Comparison of ENCODE assay signal across 16 cellular contexts in the genomic region with DNA sequence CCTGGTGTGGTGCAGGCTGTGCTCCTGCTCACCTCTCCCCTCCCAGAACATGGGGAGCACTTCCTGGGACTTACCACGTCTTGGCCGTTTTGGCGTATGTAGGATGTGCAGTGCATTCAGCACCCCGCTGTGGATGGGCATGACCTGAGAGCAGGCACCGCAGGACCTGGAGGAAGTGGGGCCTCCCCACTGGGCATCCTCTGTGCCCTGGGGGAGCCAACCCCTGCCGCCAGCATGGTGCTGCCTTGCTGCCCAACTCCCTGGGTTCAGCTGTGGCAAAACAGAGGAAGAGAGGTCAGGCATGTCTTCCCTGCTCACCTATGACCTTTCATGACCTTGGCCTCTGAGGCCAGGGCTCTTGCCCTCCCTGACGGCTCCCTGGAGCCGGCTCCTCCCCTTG.
DNase-seq lines count a peak whose midpoint lies in the region; ATAC-seq, FAIRE-seq and TF ChIP-seq lines count a peak whose summit lies in the region.
"Had no signal": no experiment of that assay in that cellular context is flagged by ENCODE, and none has a peak within 500 bp of the region (broad histone marks: within the 10 kb centered on the region; RNA-seq: fewer than 3 reads in every experiment).

No MANE protein-coding gene starts in this region.

- peak overlapping the region; percentile 1 for H3K27ac Mint-ChIP-seq in chondrocyte (ENCODE audit: unreplicated experiment)
- H3K27ac Mint-ChIP-seq in stimulated activated naive B cell treated with anti-CD40 and anti-IgM and Interleukin-4, amounts not matched to agents 10 μg/mL and 1 μg/mL and 100 μg/mL, for 72 hours = peak overlapping the region; percentile 37
- H3K27ac Mint-ChIP-seq in HFFc6 = no peak overlapping the region

- peaks cover 17% of the 10 kb centered on the region for H3K4me1 Mint-ChIP-seq in chondrocyte (ENCODE audit: low read depth)
- H3K4me1 Mint-ChIP-seq in stimulated activated naive B cell treated with anti-CD40 and anti-IgM and Interleukin-4, amounts not matched to agents 10 μg/mL and 1 μg/mL and 100 μg/mL, for 72 hours = peaks cover 25 to 51% of the 10 kb centered on the region in 2 donors
- H3K4me1 Mint-ChIP-seq in HFFc6 (ENCODE audit: low read depth) = peaks cover 9% of the 10 kb centered on the region

- FAIRE-seq in GM12891 (lab: Jason Lieb, UNC) = peak; percentile 52
- FAIRE-seq: A549 had no signal

- no peaks in the 10 kb centered on the region for H3K9me3 ChIP-seq in neuronal stem cell (replicated peaks in 1 of 2; ENCODE audit: control insufficient read depth in 2 of 2, insufficient read depth in 1 of 2, low read depth in 1 of 2, low read length in 2 of 2)
- H3K9me3 ChIP-seq: A549, SJSA1 had no signal

- no peak overlapping the region for H2BK12ac ChIP-seq in neuronal stem cell (ENCODE audit: low read length)

- H3K9ac ChIP-seq in neuronal stem cell (ENCODE audit: low read depth, low read length, poor library complexity) = peak overlapping the region; percentile 5

- peak overlapping the region; percentile 70 for H3K23ac ChIP-seq in neuronal stem cell (ENCODE audit: low read depth, low read length, poor library complexity)

- H3K4me1 ChIP-seq in neuronal stem cell (ENCODE audit: control insufficient read depth in 2 of 2, insufficient read depth in 1 of 2, low read depth in 1 of 2, low read length in 2 of 2) = peaks cover 13 to 22% of the 10 kb centered on the region in 2 donors

- no peak for ATAC-seq in stimulated activated naive B cell treated with anti-CD40 and anti-IgM and Interleukin-4, amounts not matched to agents 10 μg/mL and 1 μg/mL and 100 μg/mL, for 72 hours (replicated peaks)
- no peak for ATAC-seq in GM21737 (IDR thresholded peaks at IDR 0.05; ENCODE audit: unreplicated experiment)
- no peak for ATAC-seq in HG03135 (IDR thresholded peaks at IDR 0.05; ENCODE audit: unreplicated experiment)
- ATAC-seq: A549, PC-3 had no signal

- H3K14ac ChIP-seq in neuronal stem cell (ENCODE audit: low read length) = peak overlapping the region; percentile 4

- H2AFZ ChIP-seq in neuronal stem cell (ENCODE audit: low read length) = no peak overlapping the region

- no peaks in the 10 kb centered on the region for H3K79me1 ChIP-seq in neuronal stem cell (ENCODE audit: low read depth, low read length)

- H3K18ac ChIP-seq in neuronal stem cell (ENCODE audit: low read length) = no peak overlapping the region

- TF ChIP-seq CTCF in chondrocyte (IDR thresholded peaks at IDR 0.05) = no peak
- TF ChIP-seq CTCF in HFFc6 (IDR thresholded peaks at IDR 0.05) = no peak

- H2BK5ac ChIP-seq in neuronal stem cell (ENCODE audit: low read length) = no peak overlapping the region

- DNase-seq in GM12891 (ENCODE audit: insufficient read length, low spot score) (no peak), chondrocyte (ENCODE audit: low spot score) (no peak), neuronal stem cell (ENCODE audit: low spot score) (no peak), HFFc6 (no peak), cerebellum (ENCODE audit: low spot score) (no peak)
- DNase-seq in stimulated activated naive B cell treated with anti-CD40 and anti-IgM and Interleukin-4, amounts not matched to agents 10 μg/mL and 1 μg/mL and 100 μg/mL, for 72 hours = no peak
- DNase-seq: DMS153, NCI-H187 treated with DMSO at 0.1 percent for 48 hours, NCI-H446, NCI-H748 treated with DMSO at 0.1 percent for 48 hours, PC-3 had no signal

- H3K9me3 Mint-ChIP-seq in chondrocyte (ENCODE audit: low read depth) (no peaks in the 10 kb centered on the region), HFFc6 (no peaks in the 10 kb centered on the region)
- H3K9me3 Mint-ChIP-seq in stimulated activated naive B cell treated with anti-CD40 and anti-IgM and Interleukin-4, amounts not matched to agents 10 μg/mL and 1 μg/mL and 100 μg/mL, for 72 hours = no peaks in the 10 kb centered on the region

- H3K4me3 Mint-ChIP-seq in chondrocyte (ENCODE audit: unreplicated experiment) = no peak overlapping the region
- no peak overlapping the region for H3K4me3 Mint-ChIP-seq in stimulated activated naive B cell treated with anti-CD40 and anti-IgM and Interleukin-4, amounts not matched to agents 10 μg/mL and 1 μg/mL and 100 μg/mL, for 72 hours
- no peak overlapping the region for H3K4me3 Mint-ChIP-seq in HFFc6

- no peak overlapping the region for H3K27ac ChIP-seq in neuronal stem cell (replicated peaks; ENCODE audit: low read length)
- H3K27ac ChIP-seq: A549, C4-2B, SJSA1 had no signal

- H3K4me2 ChIP-seq in neuronal stem cell (ENCODE audit: insufficient read depth, low read length, poor library complexity, severe bottlenecking) = no peak overlapping the region
- H3K4me2 ChIP-seq: A549 had no signal

- no peak overlapping the region for H3K4me3 ChIP-seq in neuronal stem cell (ENCODE audit: low read length in 2 of 2)
- H3K4me3 ChIP-seq: A549, SJSA1 had no signal

- H2AK5ac ChIP-seq in neuronal stem cell (ENCODE audit: low read depth, low read length) = no peak overlapping the region

- H4K91ac ChIP-seq in neuronal stem cell (ENCODE audit: low read depth, low read length, poor library complexity) = no peak overlapping the region

- no peaks in the 10 kb centered on the region for H3K27me3 Mint-ChIP-seq in chondrocyte (ENCODE audit: low read depth)
- H3K27me3 Mint-ChIP-seq in stimulated activated naive B cell treated with anti-CD40 and anti-IgM and Interleukin-4, amounts not matched to agents 10 μg/mL and 1 μg/mL and 100 μg/mL, for 72 hours = peaks cover 0 to 5% of the 10 kb centered on the region in 2 donors
- no peaks in the 10 kb centered on the region; the same call in 1 of the 2 replicates for H3K27me3 Mint-ChIP-seq in HFFc6 (ENCODE audit: insufficient read depth)

- no peak overlapping the region for H4K8ac ChIP-seq in neuronal stem cell (ENCODE audit: low read depth, low read length)

- H3K4ac ChIP-seq in neuronal stem cell (ENCODE audit: low read length) = no peak overlapping the region

- H2BK15ac ChIP-seq in neuronal stem cell (ENCODE audit: low read length) = no peak overlapping the region

- peaks cover 7 to 63% of the 10 kb centered on the region in 2 donors for H3K36me3 ChIP-seq in neuronal stem cell (replicated peaks in 1 of 2; ENCODE audit: control insufficient read depth in 2 of 2, insufficient read depth in 2 of 2, low read length in 2 of 2)

- no CpG with 5 or more reads among the region's 8 CpGs for WGBS in neuronal stem cell (ENCODE audit: extremely low coverage in 2 of 2, insufficient read length in 2 of 2, insufficient replicate concordance in 1 of 2), 2 donors

- peaks cover 54% of the 10 kb centered on the region for H3K36me3 Mint-ChIP-seq in chondrocyte (ENCODE audit: low read depth)
- peaks cover 0 to 3% of the 10 kb centered on the region in 2 donors for H3K36me3 Mint-ChIP-seq in stimulated activated naive B cell treated with anti-CD40 and anti-IgM and Interleukin-4, amounts not matched to agents 10 μg/mL and 1 μg/mL and 100 μg/mL, for 72 hours
- H3K36me3 Mint-ChIP-seq in HFFc6 (ENCODE audit: low read depth) = peaks cover 15% of the 10 kb centered on the region

- TF ChIP-seq POLR2A in GM12891 (IDR thresholded peaks at IDR 0.05; ENCODE audit: low read depth, low read length) = no peak

- no peaks in the 10 kb centered on the region for H3K27me3 ChIP-seq in neuronal stem cell (ENCODE audit: control insufficient read depth in 3 of 3, insufficient read depth in 3 of 3, low read depth in 1 of 3, low read length in 3 of 3)

- H2BK120ac ChIP-seq in neuronal stem cell (ENCODE audit: low read depth, low read length) = no peak overlapping the region

TF ChIP-seq in GM12891, 5 proteins besides CTCF, POLR2A, EP300 and RAD21:
- TF ChIP-seq SPI1 (IDR thresholded peaks at IDR 0.05; ENCODE audit: low read depth, low read length) (no peak), PAX5 (IDR thresholded peaks at IDR 0.05; ENCODE audit: insufficient read depth, low read length, severe bottlenecking) (no peak), POLR2AphosphoS5 (IDR thresholded peaks at IDR 0.05; ENCODE audit: low read depth, low read length) (no peak)
TF ChIP-seq in GM12891: peak in this region for 0.
